11 cellular contexts compared by ENCODE assay signal in the genomic region with DNA sequence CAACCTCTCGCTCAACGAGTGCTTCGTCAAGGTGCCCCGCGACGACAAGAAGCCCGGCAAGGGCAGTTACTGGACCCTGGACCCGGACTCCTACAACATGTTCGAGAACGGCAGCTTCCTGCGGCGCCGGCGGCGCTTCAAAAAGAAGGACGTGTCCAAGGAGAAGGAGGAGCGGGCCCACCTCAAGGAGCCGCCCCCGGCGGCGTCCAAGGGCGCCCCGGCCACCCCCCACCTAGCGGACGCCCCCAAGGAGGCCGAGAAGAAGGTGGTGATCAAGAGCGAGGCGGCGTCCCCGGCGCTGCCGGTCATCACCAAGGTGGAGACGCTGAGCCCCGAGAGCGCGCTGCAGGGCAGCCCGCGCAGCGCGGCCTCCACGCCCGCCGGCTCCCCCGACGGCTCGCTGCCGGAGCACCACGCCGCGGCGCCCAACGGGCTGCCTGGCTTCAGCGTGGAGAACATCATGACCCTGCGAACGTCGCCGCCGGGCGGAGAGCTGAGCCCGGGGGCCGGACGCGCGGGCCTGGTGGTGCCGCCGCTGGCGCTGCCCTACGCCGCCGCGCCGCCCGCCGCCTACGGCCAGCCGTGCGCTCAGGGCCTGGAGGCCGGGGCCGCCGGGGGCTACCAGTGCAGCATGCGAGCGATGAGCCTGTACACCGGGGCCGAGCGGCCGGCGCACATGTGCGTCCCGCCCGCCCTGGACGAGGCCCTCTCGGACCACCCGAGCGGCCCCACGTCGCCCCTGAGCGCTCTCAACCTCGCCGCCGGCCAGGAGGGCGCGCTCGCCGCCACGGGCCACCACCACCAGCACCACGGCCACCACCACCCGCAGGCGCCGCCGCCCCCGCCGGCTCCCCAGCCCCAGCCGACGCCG. TPM values are rescaled to one million over a fixed set of nuclear protein-coding genes. Genes with fewer than 3 reads are reported as not detected.
DNase-seq lines count a peak whose midpoint lies in the region; TF ChIP-seq lines count a peak whose summit lies in the region.
"Had no signal": no experiment of that assay in that cellular context is flagged by ENCODE, and none has a peak within 500 bp of the region (broad histone marks: within the 10 kb centered on the region; RNA-seq: fewer than 3 reads in every experiment).

No MANE protein-coding gene starts in this region.

- H3K4me1 ChIP-seq in tibial nerve = peaks cover 0 to 41% (median 2%) of the 10 kb centered on the region in 4 donors

- peak; percentile 61 for DNase-seq in activated CD8-positive, alpha-beta memory T cell treated with anti-CD3 and anti-CD28 coated beads for 24 hours
- DNase-seq in activated CD8-positive, alpha-beta memory T cell treated with anti-CD3 and anti-CD28 coated beads, Interleukin-2, amount 50 U/mL, for 4 hours = no peak
- DNase-seq in choroid plexus epithelial cell (ENCODE audit: low read depth) (peak; percentile 45), kidney glomerular epithelial cell (lab: John Stamatoyannopoulos, UW) (peak; percentile 62), tibial nerve (ENCODE audit: low spot score in 2 of 2) (no peak), GM19240 (ENCODE audit: insufficient read length, low spot score) (no peak), NCI-H69 (lab: John Stamatoyannopoulos, UW) (no peak)
- no peak for DNase-seq in activated CD4-positive, alpha-beta T cell treated with anti-CD3 and anti-CD28 coated beads, Interleukin-2, amount 10 ng/mL, durations not matched to agents 7 days and 5 days
- DNase-seq: head of caudate nucleus, NCI-H82 had no signal

- H3K9me3 Mint-ChIP-seq in activated CD4-positive, alpha-beta T cell treated with anti-CD3 and anti-CD28 coated beads, Interleukin-2, amount 10 ng/mL, durations not matched to agents 7 days and 5 days = no peaks in the 10 kb centered on the region

- no peak for TF ChIP-seq EP300 in tibial nerve (IDR thresholded peaks at IDR 0.05)

- POLR2A ChIA-PET in activated CD4-positive, alpha-beta T cell treated with anti-CD3 and anti-CD28 coated beads, Interleukin-2, amount 10 ng/mL, durations not matched to agents 7 days and 5 days (lab: Charles Lee) = no interaction called here

- H3K4me3 Mint-ChIP-seq in activated CD4-positive, alpha-beta T cell treated with anti-CD3 and anti-CD28 coated beads, Interleukin-2, amount 10 ng/mL, durations not matched to agents 7 days and 5 days = no peak overlapping the region

- H3K9me3 ChIP-seq in tibial nerve = no peaks in the 10 kb centered on the region

- peak overlapping the region; percentile 53 to 79 (median 74) for H3K27ac ChIP-seq in tibial nerve

- H3K27me3 Mint-ChIP-seq in activated CD4-positive, alpha-beta T cell treated with anti-CD3 and anti-CD28 coated beads, Interleukin-2, amount 10 ng/mL, durations not matched to agents 7 days and 5 days = peaks cover 65% of the 10 kb centered on the region

- CTCF ChIA-PET in activated CD4-positive, alpha-beta T cell treated with anti-CD3 and anti-CD28 coated beads, Interleukin-2, amount 10 ng/mL, durations not matched to agents 7 days and 5 days (lab: Charles Lee) = no interaction called here

- H3K36me3 ChIP-seq in tibial nerve = no peaks in the 10 kb centered on the region

- H3K4me1 Mint-ChIP-seq in activated CD4-positive, alpha-beta T cell treated with anti-CD3 and anti-CD28 coated beads, Interleukin-2, amount 10 ng/mL, durations not matched to agents 7 days and 5 days = peaks cover 13% of the 10 kb centered on the region

- no peak for TF ChIP-seq POLR2A in tibial nerve (IDR thresholded peaks at IDR 0.05)

- WGBS in tibial nerve, 2 donors = 3 to 6% methylated on average over 17 to 64 of the region's 115 CpGs

- TF ChIP-seq CTCF in choroid plexus epithelial cell (conservative IDR thresholded peaks at IDR 0.05; ENCODE audit: low read depth, low read length) (no peak), tibial nerve (IDR thresholded peaks at IDR 0.05) (peak in 1 of 5 experiments; percentile 11)

- peaks cover 0 to 83% of the 10 kb centered on the region in 2 donors for H3K27me3 ChIP-seq in tibial nerve

- H3K4me3 ChIP-seq in choroid plexus epithelial cell (ENCODE audit: low read depth, low read length) (peak overlapping the region; percentile 91), tibial nerve (peak overlapping the region; percentile 42 to 60 (median 46))

- no peaks in the 10 kb centered on the region for H3K36me3 Mint-ChIP-seq in activated CD4-positive, alpha-beta T cell treated with anti-CD3 and anti-CD28 coated beads, Interleukin-2, amount 10 ng/mL, durations not matched to agents 7 days and 5 days (ENCODE audit: low read depth)

- no peak overlapping the region for H3K27ac Mint-ChIP-seq in activated CD4-positive, alpha-beta T cell treated with anti-CD3 and anti-CD28 coated beads, Interleukin-2, amount 10 ng/mL, durations not matched to agents 7 days and 5 days

RNA-seq across cellular contexts. Expression of a gene that starts 1.3 kb away (rescaled TPM):
- 10 to 100 TPM in 3 of 4 donors, 1 to 10 TPM in 1; 9.3 to 18.2 (median 14.1) TPM for total RNA-seq in tibial nerve
- not detected for total RNA-seq in activated CD4-positive, alpha-beta T cell treated with anti-CD3 and anti-CD28 coated beads, Interleukin-2, amount 10 ng/mL, durations not matched to agents 7 days and 5 days
- total RNA-seq: activated CD8-positive, alpha-beta memory T cell treated with anti-CD3 and anti-CD28 coated beads for 36 hours had no signal

RNA-seq across cellular contexts. Expression of a gene that starts 10.4 kb away (rescaled TPM):
- 10 to 100 TPM in 1 of 4 donors, 1 to 10 TPM in 3; 6.9 to 10.5 (median 8.1) TPM for total RNA-seq in tibial nerve
- not detected for total RNA-seq in activated CD4-positive, alpha-beta T cell treated with anti-CD3 and anti-CD28 coated beads, Interleukin-2, amount 10 ng/mL, durations not matched to agents 7 days and 5 days
- total RNA-seq: activated CD8-positive, alpha-beta memory T cell treated with anti-CD3 and anti-CD28 coated beads for 36 hours had no signal

RNA-seq across cellular contexts. Expression of a gene that starts 12.9 kb away (rescaled TPM):
- total RNA-seq in tibial nerve = 10 to 100 TPM; 22.7 to 40.8 (median 25.4) TPM
- 10 to 100 TPM; 28.7 to 29.1 TPM for total RNA-seq in activated CD4-positive, alpha-beta T cell treated with anti-CD3 and anti-CD28 coated beads, Interleukin-2, amount 10 ng/mL, durations not matched to agents 7 days and 5 days

RNA-seq across cellular contexts. Expression of a gene that starts 57.6 kb away (rescaled TPM):
- under 1 TPM in 1 of 4 donors, not detected in 3; 0.21 TPM for total RNA-seq in tibial nerve
- total RNA-seq in activated CD4-positive, alpha-beta T cell treated with anti-CD3 and anti-CD28 coated beads, Interleukin-2, amount 10 ng/mL, durations not matched to agents 7 days and 5 days = not detected
- total RNA-seq: activated CD8-positive, alpha-beta memory T cell treated with anti-CD3 and anti-CD28 coated beads for 36 hours had no signal

Comparison
In these comparisons a context has a peak if more than half of its experiments do, and no peak if none do; other contexts are left out.
1. DNase-seq: peak in activated CD8-positive, alpha-beta memory T cell treated with anti-CD3 and anti-CD28 coated beads for 24 hours (single experiment), choroid plexus epithelial cell (single experiment) and kidney glomerular epithelial cell (single experiment); none in activated CD8-positive, alpha-beta memory T cell treated with anti-CD3 and anti-CD28 coated beads, Interleukin-2, amount 50 U/mL, for 4 hours (single experiment), tibial nerve (0 of 2), GM19240 (single experiment), activated CD4-positive, alpha-beta T cell treated with anti-CD3 and anti-CD28 coated beads, Interleukin-2, amount 10 ng/mL, durations not matched to agents 7 days and 5 days (single experiment) and NCI-H69 (single experiment).
2. RNA of a gene that starts 1.3 kb away (total RNA-seq): 9.3 to 18.2 TPM in tibial nerve; not detected in activated CD4-positive, alpha-beta T cell treated with anti-CD3 and anti-CD28 coated beads, Interleukin-2, amount 10 ng/mL, durations not matched to agents 7 days and 5 days; every median in the first group is over 10 times any median in the second.
3. RNA of a gene that starts 10.4 kb away (total RNA-seq): 6.9 to 10.5 TPM in tibial nerve; not detected in activated CD4-positive, alpha-beta T cell treated with anti-CD3 and anti-CD28 coated beads, Interleukin-2, amount 10 ng/mL, durations not matched to agents 7 days and 5 days; every median in the first group is over 4 times any median in the second.